ENCODE assay signal across 8 cellular contexts in the genomic region with DNA sequence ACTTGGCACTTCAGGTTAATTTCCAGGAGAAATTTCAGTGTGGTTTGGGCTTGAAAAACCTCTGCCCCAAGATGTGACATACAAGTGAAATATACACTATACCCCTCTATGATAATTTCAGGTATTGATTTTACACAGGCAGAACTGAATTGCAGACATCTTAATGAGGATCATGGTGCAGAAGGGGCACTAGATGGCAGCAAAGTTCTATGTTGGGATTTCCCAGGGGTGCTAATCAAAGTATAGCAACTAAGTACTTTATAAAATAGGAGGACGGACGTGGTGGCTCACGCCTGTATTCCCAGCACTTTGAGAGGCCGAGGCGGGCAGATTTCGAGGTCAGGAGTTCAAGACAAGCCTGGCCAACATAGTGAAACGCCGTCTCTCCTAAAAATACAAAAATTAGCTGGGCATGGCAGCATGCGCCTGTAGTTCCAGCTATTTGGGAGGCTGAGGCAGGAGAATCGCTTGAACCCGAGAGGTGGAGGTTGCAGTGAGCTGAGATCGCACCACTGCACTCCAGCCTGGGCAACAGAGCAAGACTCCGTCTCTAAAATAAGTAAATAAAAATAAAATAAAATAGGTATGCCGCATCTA.
A peak's percentile ranks its signal among the peaks of the same experiment; 100 is the strongest.
DNase-seq lines count a peak whose midpoint lies in the region; ATAC-seq, FAIRE-seq and TF ChIP-seq lines count a peak whose summit lies in the region.
"Not testable (repeated sequence)": the region's sequence is repeated elsewhere in the genome, so short reads cannot be mapped to it uniquely, and the experiment has no call there.

No MANE protein-coding gene starts in this region.

- H3K36me3 ChIP-seq in CD4-positive, alpha-beta memory T cell (ENCODE audit: insufficient read depth, low read length); bronchial epithelial cell (ENCODE audit: control insufficient read depth, insufficient read depth, low read length): not testable (repeated sequence)

- FAIRE-seq in bronchial epithelial cell (lab: Jason Lieb, UNC), result not testable (repeated sequence)
- FAIRE-seq in islet of Langerhans (lab: Jason Lieb, UNC), result peak; percentile 98

- H3K4me1 ChIP-seq in CD4-positive, alpha-beta memory T cell (ENCODE audit: insufficient read depth, low read length), result peaks cover 19% of the 10 kb centered on the region

- ATAC-seq in GM19397 (IDR thresholded peaks at IDR 0.05; ENCODE audit: unreplicated experiment), result peak; percentile 74
- ATAC-seq in HG03354 (IDR thresholded peaks at IDR 0.05; ENCODE audit: poor library complexity, severe bottlenecking, unreplicated experiment), result peak; percentile 93

- peaks cover 4 to 13% (median 4%) of the 10 kb centered on the region in 4 donors for H3K4me1 Mint-ChIP-seq in CD4-positive, alpha-beta memory T cell

- not testable (repeated sequence) for H3K4me3 Mint-ChIP-seq in CD4-positive, alpha-beta memory T cell

- H3K27ac Mint-ChIP-seq in CD4-positive, alpha-beta memory T cell, result peak overlapping the region in 3 of 7 donors; percentile 51 to 72 (median 66)

- peak; percentile 66 to 75 (median 72) for DNase-seq in CD4-positive, alpha-beta memory T cell
- DNase-seq in NCI-H460 (ENCODE audit: extremely low read depth, low read depth), result peak; percentile 40
- peak; percentile 51 for DNase-seq in activated CD4-positive, CD25-positive, alpha-beta regulatory T cell treated with anti-CD3 and anti-CD28 coated beads, Interleukin-2, amount 50 U/mL, for 16 hours (ENCODE audit: low read depth, low spot score)
- DNase-seq in bronchial epithelial cell (ENCODE audit: low read depth), result peak; percentile 75
- DNase-seq in stimulated activated CD4-positive, alpha-beta T cell treated with anti-CD3 and anti-CD28 coated beads, Interleukin-2, amount 100 ng/mL, for 48 hours, result peak; percentile 46 to 52

- not testable (repeated sequence) for H3K27ac ChIP-seq in CD4-positive, alpha-beta memory T cell (ENCODE audit: low read depth, low read length)

- CTCF ChIA-PET in CD4-positive, alpha-beta memory T cell (lab: Charles Lee; ENCODE audit: partially characterized antibody), result interaction anchor here (0.7 to 2.7 kb wide), 21 partner anchors 11 to 810 kb away, joined by 3 to 111 read pairs (median 5); no protein-coding TSS in a partner anchor

- H3K36me3 Mint-ChIP-seq in CD4-positive, alpha-beta memory T cell, result not testable (repeated sequence)

- not testable (repeated sequence) for H3K27me3 ChIP-seq in CD4-positive, alpha-beta memory T cell (ENCODE audit: insufficient read depth, low read length); bronchial epithelial cell (ENCODE audit: control insufficient read depth, insufficient read depth, low read length)

- POLR2A ChIA-PET in CD4-positive, alpha-beta memory T cell (lab: Charles Lee; ENCODE audit: partially characterized antibody), result interaction anchor here (0.7 to 1.0 kb wide), 3 partner anchors 9 to 126 kb away, joined by 3 to 4 read pairs (median 4); no protein-coding TSS in a partner anchor

- not testable (repeated sequence) for H3K27me3 Mint-ChIP-seq in CD4-positive, alpha-beta memory T cell

- H3K9me3 ChIP-seq in CD4-positive, alpha-beta memory T cell (ENCODE audit: control insufficient read depth in 1 of 2, low read length in 2 of 2), result not testable (repeated sequence)

- H3K9me3 Mint-ChIP-seq in CD4-positive, alpha-beta memory T cell, result not testable (repeated sequence)

- not testable (repeated sequence) for H3K4me3 ChIP-seq in CD4-positive, alpha-beta memory T cell (ENCODE audit: low read length in 2 of 2); bronchial epithelial cell (ENCODE audit: low read depth, low read length)

- TF ChIP-seq CTCF in bronchial epithelial cell (IDR thresholded peaks at IDR 0.05; ENCODE audit: insufficient read depth, low read length, severe bottlenecking), result peak; percentile 60

- intact Hi-C loops in CD4-positive, alpha-beta memory T cell (cut with micrococcal nuclease), result loop anchor here (1.0 to 10.0 kb wide), 11 partner anchors 55 to 925 kb away; no protein-coding TSS in a partner anchor
